In genomic region chr9:34227445-34227844, GRCh38 we compare ENCODE assay signal across 28 cellular contexts. TPM values are rescaled to one million over a fixed set of nuclear protein-coding genes. Genes with fewer than 3 reads are reported as not detected.
DNase-seq lines count a peak whose midpoint lies in the region; ATAC-seq and TF ChIP-seq lines count a peak whose summit lies in the region.
"Had no signal": no experiment of that assay in that cellular context is flagged by ENCODE, and none has a peak within 500 bp of the region (broad histone marks: within the 10 kb centered on the region; RNA-seq: fewer than 3 reads in every experiment).

No MANE protein-coding gene starts in this region.

- peaks cover 0 to 2% (median 0%) of the 10 kb centered on the region in 7 donors for H3K9me3 Mint-ChIP-seq in CD4-positive, CD25-positive, alpha-beta regulatory T cell
- H3K9me3 Mint-ChIP-seq: activated naive CD4-positive, alpha-beta T cell treated with anti-CD3 and anti-CD28 coated beads for 36 hours; nephron had no signal

- no peaks in the 10 kb centered on the region for H3K27me3 Mint-ChIP-seq in CD4-positive, CD25-positive, alpha-beta regulatory T cell

- no peaks in the 10 kb centered on the region for H3K4me1 ChIP-seq in CD4-positive, CD25-positive, alpha-beta regulatory T cell (ENCODE audit: control insufficient read depth, insufficient read depth, low read length, poor library complexity, severe bottlenecking)
- H3K4me1 ChIP-seq in osteoblast (ENCODE audit: insufficient read depth, low read length): peaks cover 29% of the 10 kb centered on the region
- H3K4me1 ChIP-seq: SJCRH30 had no signal

- H3K4me1 Mint-ChIP-seq in CD4-positive, CD25-positive, alpha-beta regulatory T cell: peaks cover 8 to 24% (median 15%) of the 10 kb centered on the region in 4 donors

- H4K20me1 ChIP-seq in osteoblast (ENCODE audit: insufficient read depth, low read length): peaks cover 13% of the 10 kb centered on the region

- no peak overlapping the region for H3K27ac ChIP-seq in CD4-positive, CD25-positive, alpha-beta regulatory T cell (ENCODE audit: insufficient read depth, low read length, poor library complexity, severe bottlenecking)
- H3K27ac ChIP-seq in osteoblast (ENCODE audit: low read depth, low read length): peak overlapping the region; percentile 21
- H3K27ac ChIP-seq: pancreas, SJCRH30, tibial artery had no signal

- H3K36me3 ChIP-seq in CD4-positive, CD25-positive, alpha-beta regulatory T cell (ENCODE audit: control insufficient read depth, insufficient read depth, low read length): peaks cover 5% of the 10 kb centered on the region
- H3K36me3 ChIP-seq in osteoblast (ENCODE audit: insufficient read depth, low read length): peaks cover 7% of the 10 kb centered on the region
- H3K36me3 ChIP-seq: pancreas, SJCRH30 had no signal

- H2AFZ ChIP-seq in osteoblast (ENCODE audit: low read length): no peak overlapping the region

- no peak overlapping the region for H3K4me3 Mint-ChIP-seq in CD4-positive, CD25-positive, alpha-beta regulatory T cell
- H3K4me3 Mint-ChIP-seq: activated naive CD4-positive, alpha-beta T cell treated with anti-CD3 and anti-CD28 coated beads for 36 hours; nephron had no signal

- ATAC-seq in CD4-positive, CD25-positive, alpha-beta regulatory T cell (ENCODE audit: low read depth in 2 of 2): no peak
- ATAC-seq in GM19035 (IDR thresholded peaks at IDR 0.05; ENCODE audit: unreplicated experiment): no peak
- ATAC-seq: left ventricle myocardium superior had no signal

- peaks cover 56% of the 10 kb centered on the region for H3K79me2 ChIP-seq in osteoblast (ENCODE audit: insufficient read depth, low read length)

- no peaks in the 10 kb centered on the region for H3K27me3 ChIP-seq in CD4-positive, CD25-positive, alpha-beta regulatory T cell (ENCODE audit: control insufficient read depth, insufficient read depth, low read length)
- no peaks in the 10 kb centered on the region for H3K27me3 ChIP-seq in osteoblast (ENCODE audit: insufficient read depth, low read length)
- H3K27me3 ChIP-seq: pancreas, SJCRH30, tibial artery had no signal

- peaks cover 17% of the 10 kb centered on the region for H3K36me3 Mint-ChIP-seq in CD4-positive, CD25-positive, alpha-beta regulatory T cell

- H3K4me2 ChIP-seq in osteoblast (ENCODE audit: insufficient read depth, low read length): peak overlapping the region; percentile 54

- no peaks in the 10 kb centered on the region for H3K9me3 ChIP-seq in CD4-positive, CD25-positive, alpha-beta regulatory T cell (ENCODE audit: control insufficient read depth in 2 of 2, low read length in 2 of 2)
- H3K9me3 ChIP-seq in osteoblast (ENCODE audit: low read depth, low read length): no peaks in the 10 kb centered on the region
- H3K9me3 ChIP-seq: pancreas, SJCRH30, tibial artery had no signal

- TF ChIP-seq CTCF in choroid plexus epithelial cell (conservative IDR thresholded peaks at IDR 0.05; ENCODE audit: low read depth, low read length): no peak
- TF ChIP-seq CTCF in osteoblast (IDR thresholded peaks at IDR 0.05; ENCODE audit: extremely low read depth, low read depth, low read length): no peak

- H3K4me3 ChIP-seq in CD4-positive, CD25-positive, alpha-beta regulatory T cell (ENCODE audit: low read depth, low read length): no peak overlapping the region
- H3K4me3 ChIP-seq in choroid plexus epithelial cell (ENCODE audit: low read depth, low read length): no peak overlapping the region
- H3K4me3 ChIP-seq in osteoblast (ENCODE audit: insufficient read depth, low read length): no peak overlapping the region
- H3K4me3 ChIP-seq: pancreas, SJCRH30, tibial artery had no signal

- H3K27ac Mint-ChIP-seq in CD4-positive, CD25-positive, alpha-beta regulatory T cell: peak overlapping the region in 2 of 3 donors; percentile 32 to 49
- H3K27ac Mint-ChIP-seq: activated naive CD4-positive, alpha-beta T cell treated with anti-CD3 and anti-CD28 coated beads for 36 hours had no signal

- DNase-seq in CD4-positive, CD25-positive, alpha-beta regulatory T cell: no peak
- peak; percentile 60 for DNase-seq in OCI-M1 (lab: John Stamatoyannopoulos, UW)
- peak; percentile 48 for DNase-seq in choroid plexus epithelial cell (ENCODE audit: low read depth)
- peak; percentile 88 for DNase-seq in osteoblast (ENCODE audit: insufficient read length, low spot score, missing footprints)
- no peak for DNase-seq in NCI-H187 (lab: John Stamatoyannopoulos, UW)
- no peak for DNase-seq in NCI-H2227 treated with DMSO at 0.1 percent for 48 hours (lab: John Stamatoyannopoulos, UW)
- DNase-seq: activated CD4-positive, alpha-beta T cell treated with anti-CD3 and anti-CD28 coated beads, Interleukin-2, amount 50 U/mL, for 4 hours; activated CD4-positive, CD25-positive, alpha-beta regulatory T cell; activated naive CD4-positive, alpha-beta T cell treated with anti-CD3 and anti-CD28 coated beads for 36 hours; amniotic stem cell; C1 segment of cervical spinal cord; Calu3; caudate nucleus; DND-41; GOT3; islet precursor cell; left ventricle myocardium superior; NCI-H1105 treated with DMSO at 0.1 percent for 48 hours; NCI-H2029 treated with DMSO at 0.1 percent for 48 hours; NCI-H226; NCI-H69; pancreas; SJCRH30; stimulated activated CD4-positive, alpha-beta T cell treated with anti-CD3 and anti-CD28 coated beads, Interleukin-2, amount 100 ng/mL, for 24 hours; T-helper 1 cell; tibial artery had no signal

RNA-seq across cellular contexts. Expression of gene UBAP1, which starts 48.6 kb away (rescaled TPM):
- total RNA-seq in CD4-positive, CD25-positive, alpha-beta regulatory T cell: 70.7 TPM
- polyA plus RNA-seq in CD4-positive, CD25-positive, alpha-beta regulatory T cell: 10 to 100 TPM; 52.9 to 60.0 (median 55.4) TPM
- total RNA-seq in osteoblast: 40.9 and 43.9 TPM in 2 replicates

Comparison
In these comparisons a context has a peak if more than half of its experiments do, and no peak if none do; other contexts are left out.
1. DNase-seq: peak in OCI-M1 (single experiment), choroid plexus epithelial cell (single experiment) and osteoblast (single experiment); none in CD4-positive, CD25-positive, alpha-beta regulatory T cell (0 of 3), NCI-H187 (0 of 2) and NCI-H2227 treated with DMSO at 0.1 percent for 48 hours (single experiment).